Comparison of ENCODE assay signal across 8 cellular contexts in the genomic region with DNA sequence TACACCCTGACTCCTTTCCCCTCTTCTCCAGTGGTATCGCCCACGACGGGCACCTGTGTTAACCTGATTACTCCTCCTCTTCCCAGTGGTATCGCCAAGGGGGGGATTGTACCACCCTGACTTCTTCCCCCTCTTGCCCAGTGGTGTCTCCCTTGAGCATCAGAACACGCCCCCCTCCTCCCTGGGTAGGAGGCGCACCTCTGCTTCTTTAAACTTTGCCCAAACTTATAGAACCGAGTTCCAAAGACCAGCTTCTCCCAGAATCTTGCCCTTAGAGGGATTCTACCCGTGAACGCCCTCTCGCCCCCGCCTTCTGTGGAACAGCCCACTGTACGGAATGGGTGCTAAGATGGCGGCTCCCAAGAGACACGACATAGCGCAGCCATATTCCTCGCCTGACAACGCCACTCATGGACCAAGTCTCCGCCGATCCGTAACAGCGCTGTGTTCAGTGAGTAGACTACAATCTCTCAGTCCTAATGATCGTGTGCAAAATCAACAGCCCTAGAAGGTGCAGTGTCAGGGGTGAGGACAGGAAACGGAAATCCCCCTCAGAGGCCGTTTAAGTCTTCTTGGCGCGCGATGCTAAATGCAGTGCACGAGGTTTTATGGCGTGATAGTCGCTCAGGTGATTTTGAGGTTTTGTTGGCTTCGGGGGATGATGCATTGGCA.
DNase-seq lines count a peak whose midpoint lies in the region; ATAC-seq, FAIRE-seq and TF ChIP-seq lines count a peak whose summit lies in the region.

No MANE protein-coding gene starts in this region.

- no peak overlapping the region for H3K9ac ChIP-seq in rectal smooth muscle tissue (ENCODE audit: low read length)

- H3K36me3 ChIP-seq in rectal smooth muscle tissue (ENCODE audit: control insufficient read depth, insufficient read depth, low read length) = no peaks in the 10 kb centered on the region

- H3K27ac ChIP-seq in rectal smooth muscle tissue (ENCODE audit: low read depth, low read length) = no peak overlapping the region

- H3K4me1 ChIP-seq in rectal smooth muscle tissue (ENCODE audit: control insufficient read depth, insufficient read depth, low read length) = no peaks in the 10 kb centered on the region

- peak; percentile 46 for ATAC-seq in GM19463 (IDR thresholded peaks at IDR 0.05; ENCODE audit: unreplicated experiment)

- FAIRE-seq in urothelium cell line (lab: Jason Lieb, UNC) = peak; percentile 27

- TF ChIP-seq CTCF in AG09309 (IDR thresholded peaks at IDR 0.05; ENCODE audit: control insufficient read depth, insufficient read depth, low read depth, low read length, missing control alignments) = no peak

- H3K27me3 ChIP-seq in rectal smooth muscle tissue (ENCODE audit: control insufficient read depth, insufficient read depth, low read length) = no peaks in the 10 kb centered on the region

- H3K4me3 ChIP-seq in AG09309 (ENCODE audit: control insufficient read depth, low read depth, low read length) (peak overlapping the region; percentile 40), rectal smooth muscle tissue (ENCODE audit: low read length) (peak overlapping the region; percentile 57)

- DNase-seq in AG09309 (ENCODE audit: low read depth) = no peak
- peak; percentile 86 for DNase-seq in NCI-H1105 treated with DMSO at 0.1 percent for 48 hours (lab: John Stamatoyannopoulos, UW)
- peak; percentile 54 for DNase-seq in T-helper 22 cell (ENCODE audit: low read depth)
- DNase-seq in astrocyte of the hippocampus (ENCODE audit: low read depth, low spot score) = peak; percentile 85
- DNase-seq in hepatic stellate cell (ENCODE audit: low spot score) = peak; percentile 57
- DNase-seq in urothelium cell line (ENCODE audit: low spot score) = peak; percentile 78
